In genomic region chr9:137108608-137109249, GRCh38 we compare ENCODE assay signal across 20 cellular contexts. TPM values are rescaled to one million over a fixed set of nuclear protein-coding genes. Genes with fewer than 3 reads are reported as not detected.
"Had no signal": no experiment of that assay in that cellular context is flagged by ENCODE, and none has a peak within 500 bp of the region (broad histone marks: within the 10 kb centered on the region; RNA-seq: fewer than 3 reads in every experiment).

No MANE protein-coding gene starts in this region.

- FAIRE-seq: pancreas had no signal

- H3K27me3 ChIP-seq: colonic mucosa, foreskin keratinocyte, hepatocyte, pancreas had no signal

- H3K4me3 Mint-ChIP-seq: activated CD4-positive, alpha-beta T cell treated with anti-CD3 and anti-CD28 coated beads for 36 hours; activated T-helper 17 cell treated with anti-CD3 and anti-CD28 coated beads, Interleukin-2, amount 50 U/mL, for 72 hours; central memory CD8-positive, alpha-beta T cell; naive thymus-derived CD8-positive, alpha-beta T cell had no signal

- ATAC-seq: activated CD4-positive, alpha-beta T cell treated with anti-CD3 and anti-CD28 coated beads for 36 hours; activated T-helper 17 cell treated with anti-CD3 and anti-CD28 coated beads, Interleukin-2, amount 50 U/mL, for 72 hours; foreskin keratinocyte; left cardiac atrium; lower lobe of right lung; naive thymus-derived CD8-positive, alpha-beta T cell; pancreas; stimulated activated naive CD8-positive, alpha-beta T cell treated with anti-CD3 and anti-CD28 coated beads, Interleukin-15, Interleukin-2, amounts not matched to agents 100 U/mL and 50 U/mL, for 24 hours had no signal

- H3K4me1 Mint-ChIP-seq: activated T-helper 17 cell treated with anti-CD3 and anti-CD28 coated beads, Interleukin-2, amount 50 U/mL, for 72 hours; central memory CD8-positive, alpha-beta T cell had no signal

- H3K27me3 Mint-ChIP-seq: activated CD4-positive, alpha-beta T cell treated with anti-CD3 and anti-CD28 coated beads for 36 hours; activated T-helper 17 cell treated with anti-CD3 and anti-CD28 coated beads, Interleukin-2, amount 50 U/mL, for 72 hours; central memory CD8-positive, alpha-beta T cell; naive thymus-derived CD8-positive, alpha-beta T cell had no signal

- H3K36me3 ChIP-seq: colonic mucosa had no signal

- H3K27ac Mint-ChIP-seq: activated CD4-positive, alpha-beta T cell treated with anti-CD3 and anti-CD28 coated beads for 36 hours; activated T-helper 17 cell treated with anti-CD3 and anti-CD28 coated beads, Interleukin-2, amount 50 U/mL, for 72 hours; naive thymus-derived CD8-positive, alpha-beta T cell had no signal

- H3K4me3 ChIP-seq: colonic mucosa, hepatocyte, lower lobe of right lung, pancreas, tibial artery had no signal

- H3K9me3 Mint-ChIP-seq: activated T-helper 17 cell treated with anti-CD3 and anti-CD28 coated beads, Interleukin-2, amount 50 U/mL, for 72 hours; central memory CD8-positive, alpha-beta T cell; naive thymus-derived CD8-positive, alpha-beta T cell had no signal

- DNase-seq: activated CD4-positive, alpha-beta T cell treated with anti-CD3 and anti-CD28 coated beads for 36 hours; activated CD4-positive, alpha-beta T cell treated with anti-CD3 and anti-CD28 coated beads, Interleukin-2, amount 50 U/mL, for 48 hours; activated naive CD4-positive, alpha-beta T cell treated with Interleukin-2 at 50 U/mL for 16 hours; colonic mucosa; foreskin keratinocyte; left cardiac atrium; lower lobe of right lung; naive thymus-derived CD8-positive, alpha-beta T cell; stimulated activated CD4-positive, alpha-beta T cell treated with anti-CD3 and anti-CD28 coated beads, Interleukin-2, amount 100 ng/mL, for 24 hours; stimulated activated naive CD8-positive, alpha-beta T cell treated with anti-CD3 and anti-CD28 coated beads, Interleukin-15, Interleukin-2, amounts not matched to agents 100 U/mL and 50 U/mL, for 24 hours; substantia nigra; T1000; tibial artery had no signal

RNA-seq across cellular contexts. Expression of gene GRIN1, which starts 30.2 kb away (rescaled TPM):
- total RNA-seq: aorta; epithelial cell of proximal tubule; hepatocyte; left cardiac atrium; mesenteric fat pad; naive thymus-derived CD8-positive, alpha-beta T cell had no signal
